16 cellular contexts compared by ENCODE assay signal in the genomic region with DNA sequence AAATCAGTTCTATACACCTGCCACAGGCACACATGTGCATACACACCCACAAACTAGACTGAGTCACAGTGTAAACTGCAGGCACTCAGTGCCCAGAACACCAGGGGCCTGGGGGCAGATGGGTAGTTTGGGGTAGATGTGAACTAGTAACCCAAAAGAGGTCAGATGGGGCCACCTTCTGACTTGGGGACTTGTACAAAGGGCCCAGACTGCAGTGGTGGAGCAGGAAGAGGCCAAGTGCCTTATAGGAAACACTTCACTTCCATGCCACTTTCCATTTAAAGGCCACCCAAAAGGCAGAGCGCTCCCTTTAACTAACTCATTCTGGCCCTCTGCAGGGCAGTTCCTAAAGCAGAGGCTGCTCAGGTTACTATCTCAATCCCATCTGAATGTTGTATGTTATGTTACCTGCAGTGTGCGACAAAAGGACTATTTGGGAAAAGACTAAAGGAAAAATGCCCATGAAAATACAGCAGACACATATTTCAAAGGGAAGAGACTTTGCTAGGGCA. TPM values are rescaled to one million over a fixed set of nuclear protein-coding genes. Genes with fewer than 3 reads are reported as not detected.
DNase-seq lines count a peak whose midpoint lies in the region; ATAC-seq and TF ChIP-seq lines count a peak whose summit lies in the region.
"Had no signal": no experiment of that assay in that cellular context is flagged by ENCODE, and none has a peak within 500 bp of the region (broad histone marks: within the 10 kb centered on the region; RNA-seq: fewer than 3 reads in every experiment).

No MANE protein-coding gene starts in this region.

- WGBS in gastroesophageal sphincter (ENCODE audit: low coverage in 1 of 2), 2 donors, result 92 to 100% methylated on average over 1 to 2 of the region's 2 CpGs

- TF ChIP-seq POLR2A in gastroesophageal sphincter (IDR thresholded peaks at IDR 0.05), result no peak

- POLR2A ChIA-PET in WTC11 (lab: Charles Lee), result no interaction called here

- H3K27me3 Mint-ChIP-seq in WTC11 (ENCODE audit: low read depth) (no peaks in the 10 kb centered on the region), mesothelial cell of epicardium (ENCODE audit: low read depth) (no peaks in the 10 kb centered on the region)
- no peaks in the 10 kb centered on the region for H3K27me3 Mint-ChIP-seq in stimulated activated naive CD8-positive, alpha-beta T cell treated with anti-CD3 and anti-CD28 coated beads, Interleukin-15, amount 100 ng/mL, for 72 hours
- H3K27me3 Mint-ChIP-seq: CD8-positive, alpha-beta memory T cell had no signal

- no peak overlapping the region for H3K4me3 ChIP-seq in skeletal muscle tissue (ENCODE audit: low read length in 3 of 3)
- H3K4me3 ChIP-seq in gastroesophageal sphincter, result no peak overlapping the region
- no peak overlapping the region for H3K4me3 ChIP-seq in brain microvascular endothelial cell (ENCODE audit: low read depth, low read length)
- H3K4me3 ChIP-seq: BLaER1, Peyer's patch had no signal

- CTCF ChIA-PET in WTC11 (lab: Charles Lee), result no interaction called here

- H3K36me3 ChIP-seq in skeletal muscle tissue (ENCODE audit: control insufficient read depth in 3 of 3, insufficient read depth in 3 of 3, low read length in 3 of 3) (peaks cover 0 to 6% (median 4%) of the 10 kb centered on the region in 3 donors), gastroesophageal sphincter (peaks cover 0 to 39% of the 10 kb centered on the region in 2 donors), brain microvascular endothelial cell (replicated peaks) (no peaks in the 10 kb centered on the region)

- no peak for TF ChIP-seq EP300 in gastroesophageal sphincter (IDR thresholded peaks at IDR 0.05)

- peak overlapping the region; percentile 3 to 80 (median 44) for H3K9ac ChIP-seq in skeletal muscle tissue (ENCODE audit: low read depth in 1 of 3, low read length in 3 of 3)
- H3K9ac ChIP-seq: BLaER1 had no signal

- H3K4me3 Mint-ChIP-seq in WTC11, result no peak overlapping the region
- H3K4me3 Mint-ChIP-seq in mesothelial cell of epicardium, result no peak overlapping the region
- H3K4me3 Mint-ChIP-seq in stimulated activated naive CD8-positive, alpha-beta T cell treated with anti-CD3 and anti-CD28 coated beads, Interleukin-15, amount 100 ng/mL, for 72 hours, result no peak overlapping the region
- H3K4me3 Mint-ChIP-seq: CD8-positive, alpha-beta memory T cell had no signal

- H3K9me3 ChIP-seq in skeletal muscle tissue (ENCODE audit: control insufficient read depth in 3 of 3, low read length in 3 of 3), result no peaks in the 10 kb centered on the region
- H3K9me3 ChIP-seq in gastroesophageal sphincter, result no peaks in the 10 kb centered on the region
- H3K9me3 ChIP-seq: BLaER1, Peyer's patch had no signal

- H3K4me1 ChIP-seq in skeletal muscle tissue (ENCODE audit: control insufficient read depth in 3 of 3, insufficient read depth in 3 of 3, low read length in 3 of 3) (peaks cover 63 to 70% (median 66%) of the 10 kb centered on the region in 3 donors), gastroesophageal sphincter (peaks cover 0 to 25% (median 14%) of the 10 kb centered on the region in 3 donors)

- H3K9me3 Mint-ChIP-seq in WTC11, result no peaks in the 10 kb centered on the region
- no peaks in the 10 kb centered on the region for H3K9me3 Mint-ChIP-seq in mesothelial cell of epicardium
- H3K9me3 Mint-ChIP-seq in stimulated activated naive CD8-positive, alpha-beta T cell treated with anti-CD3 and anti-CD28 coated beads, Interleukin-15, amount 100 ng/mL, for 72 hours, result no peaks in the 10 kb centered on the region
- H3K9me3 Mint-ChIP-seq: CD8-positive, alpha-beta memory T cell had no signal

- H3K36me3 Mint-ChIP-seq in WTC11 (0 out of 2 replicates have a peak, but pooled peaks cover 4% of the 10 kb centered on the region), mesothelial cell of epicardium (peaks cover 4% of the 10 kb centered on the region)

- H3K27ac ChIP-seq in skeletal muscle tissue (ENCODE audit: low read depth, low read length), result peak overlapping the region; percentile 89
- H3K27ac ChIP-seq in gastroesophageal sphincter, result no peak overlapping the region
- no peak overlapping the region for H3K27ac ChIP-seq in brain microvascular endothelial cell
- H3K27ac ChIP-seq: 22Rv1, BLaER1, Peyer's patch had no signal

- DNase-seq in activated CD8-positive, alpha-beta memory T cell treated with anti-CD3 and anti-CD28 coated beads for 24 hours, result peak; percentile 50
- DNase-seq in activated CD8-positive, alpha-beta memory T cell treated with anti-CD3 and anti-CD28 coated beads, Interleukin-2, amount 50 U/mL, for 48 hours, result no peak
- DNase-seq in WTC11 (ENCODE audit: low spot score) (no peak), mesothelial cell of epicardium (ENCODE audit: low spot score in 2 of 2, unreplicated experiment in 2 of 2) (no peak), brain microvascular endothelial cell (no peak)
- DNase-seq in stimulated activated naive CD8-positive, alpha-beta T cell treated with anti-CD3 and anti-CD28 coated beads, Interleukin-15, amount 100 ng/mL, for 72 hours, result no peak
- DNase-seq: CD8-positive, alpha-beta memory T cell; DMS 273 treated with DMSO at 0.1 percent for 48 hours; Karpas-422; NCI-H187 treated with DMSO at 0.1 percent for 48 hours; NCI-H2171; Peyer's patch had no signal

- H3K27me3 ChIP-seq in skeletal muscle tissue (ENCODE audit: control insufficient read depth in 3 of 3, insufficient read depth in 3 of 3, low read length in 3 of 3) (no peaks in the 10 kb centered on the region), gastroesophageal sphincter (no peaks in the 10 kb centered on the region), brain microvascular endothelial cell (replicated peaks) (no peaks in the 10 kb centered on the region)
- H3K27me3 ChIP-seq: BLaER1, Peyer's patch had no signal

- TF ChIP-seq CTCF in WTC11 (IDR thresholded peaks at IDR 0.05) (no peak), mesothelial cell of epicardium (IDR thresholded peaks at IDR 0.05; ENCODE audit: unreplicated experiment) (no peak), gastroesophageal sphincter (IDR thresholded peaks at IDR 0.05) (no peak), brain microvascular endothelial cell (IDR thresholded peaks at IDR 0.05; ENCODE audit: low read depth, low read length, missing control alignments) (no peak)

- in situ Hi-C loops in brain microvascular endothelial cell (cut with HindIII; ENCODE audit: low pct_ligation_motif_present, low sequenced_read_pairs), result no loop called here

- H3K27ac Mint-ChIP-seq in WTC11 (peak overlapping the region; percentile 81), mesothelial cell of epicardium (peak overlapping the region; percentile 94)
- H3K27ac Mint-ChIP-seq in stimulated activated naive CD8-positive, alpha-beta T cell treated with anti-CD3 and anti-CD28 coated beads, Interleukin-15, amount 100 ng/mL, for 72 hours, result peak overlapping the region in 1 of 2 donors; percentile 50

- ATAC-seq in WTC11 (peak; percentile 82), gastroesophageal sphincter (no peak)
- no peak for ATAC-seq in stimulated activated naive CD8-positive, alpha-beta T cell treated with anti-CD3 and anti-CD28 coated beads, Interleukin-15, amount 100 ng/mL, for 72 hours

- H3K4me1 Mint-ChIP-seq in WTC11 (peaks cover 25% of the 10 kb centered on the region), mesothelial cell of epicardium (peaks cover 77% of the 10 kb centered on the region)
- no peaks in the 10 kb centered on the region for H3K4me1 Mint-ChIP-seq in stimulated activated naive CD8-positive, alpha-beta T cell treated with anti-CD3 and anti-CD28 coated beads, Interleukin-15, amount 100 ng/mL, for 72 hours

TF ChIP-seq in WTC11, 78 proteins besides CTCF, POLR2A, EP300 and RAD21 (continues in another document):
- TF ChIP-seq, protein P1, sequence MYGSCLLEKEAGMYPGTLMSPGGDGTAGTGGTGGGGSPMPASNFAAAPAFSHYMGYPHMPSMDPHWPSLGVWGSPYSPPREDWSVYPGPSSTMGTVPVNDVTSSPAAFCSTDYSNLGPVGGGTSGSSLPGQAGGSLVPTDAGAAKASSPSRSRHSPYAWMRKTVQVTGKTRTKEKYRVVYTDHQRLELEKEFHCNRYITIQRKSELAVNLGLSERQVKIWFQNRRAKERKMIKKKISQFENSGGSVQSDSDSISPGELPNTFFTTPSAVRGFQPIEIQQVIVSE (CRISPR knock-in tag; IDR thresholded peaks at IDR 0.05; ENCODE audit: borderline replicate concordance), result no peak
- TF ChIP-seq CREM (CRISPR knock-in tag; IDR thresholded peaks at IDR 0.05) (no peak), SP1 (CRISPR knock-in tag; conservative IDR thresholded peaks at IDR 0.05) (no peak), CBFB (CRISPR knock-in tag; IDR thresholded peaks at IDR 0.05; ENCODE audit: low read depth) (no peak)
- TF ChIP-seq, protein P2, sequence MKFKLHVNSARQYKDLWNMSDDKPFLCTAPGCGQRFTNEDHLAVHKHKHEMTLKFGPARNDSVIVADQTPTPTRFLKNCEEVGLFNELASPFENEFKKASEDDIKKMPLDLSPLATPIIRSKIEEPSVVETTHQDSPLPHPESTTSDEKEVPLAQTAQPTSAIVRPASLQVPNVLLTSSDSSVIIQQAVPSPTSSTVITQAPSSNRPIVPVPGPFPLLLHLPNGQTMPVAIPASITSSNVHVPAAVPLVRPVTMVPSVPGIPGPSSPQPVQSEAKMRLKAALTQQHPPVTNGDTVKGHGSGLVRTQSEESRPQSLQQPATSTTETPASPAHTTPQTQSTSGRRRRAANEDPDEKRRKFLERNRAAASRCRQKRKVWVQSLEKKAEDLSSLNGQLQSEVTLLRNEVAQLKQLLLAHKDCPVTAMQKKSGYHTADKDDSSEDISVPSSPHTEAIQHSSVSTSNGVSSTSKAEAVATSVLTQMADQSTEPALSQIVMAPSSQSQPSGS (CRISPR knock-in tag; IDR thresholded peaks at IDR 0.05; ENCODE audit: borderline replicate concordance, low read depth), result no peak

RNA-seq across cellular contexts. Expression of a gene that starts 27.8 kb away (rescaled TPM):
- total RNA-seq in WTC11 (2021) (6.5 to 8.6 TPM (median 7.6 TPM) in 3 replicates), mesothelial cell of epicardium (16.4 to 20.6 TPM (median 17.9 TPM) in 3 replicates), skeletal muscle tissue (5.7 TPM), gastroesophageal sphincter (10 to 100 TPM in 3 of 4 donors, 1 to 10 TPM in 1; 8.4 to 12.8 (median 12.1) TPM)
